1 cellular context compared by ENCODE assay signal in the genomic region with DNA sequence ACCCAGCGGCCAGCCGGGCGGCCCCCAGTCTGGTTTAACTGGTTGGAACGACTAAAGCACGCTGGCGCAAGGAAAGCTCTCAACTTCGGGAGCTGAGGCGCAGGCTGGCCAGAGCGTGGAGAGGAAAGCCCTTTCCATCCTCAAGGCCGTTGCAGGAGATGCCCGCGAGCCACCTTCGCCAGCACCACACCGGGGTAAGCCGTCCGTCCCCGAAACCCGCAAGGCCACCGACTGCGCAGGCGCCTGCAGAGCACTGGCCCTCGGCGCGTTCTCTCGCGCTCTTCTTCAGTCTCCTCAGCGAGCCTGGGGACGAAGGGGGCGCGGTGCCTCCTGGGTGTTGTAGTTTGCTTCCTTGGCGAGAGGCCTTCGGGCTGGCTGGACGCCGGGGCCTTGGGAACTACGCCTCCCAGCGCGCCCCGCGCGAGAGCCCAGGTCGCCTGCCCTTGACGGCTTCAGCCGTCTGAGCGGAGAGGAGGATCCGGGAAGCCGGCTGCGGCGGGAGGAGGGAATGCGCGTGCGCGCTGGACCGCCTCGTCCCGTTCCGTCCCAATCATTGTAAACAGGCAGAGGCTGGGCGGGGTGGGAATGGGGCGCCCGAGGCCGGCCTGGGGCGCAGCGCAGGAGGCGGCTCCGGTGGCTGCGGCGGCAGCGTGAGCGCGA.
A peak's percentile ranks its signal among the peaks of the same experiment; 100 is the strongest.
TF ChIP-seq lines count a peak whose summit lies in the region.

A gene (plus strand): TSS at position 531 of the 660 bp plus-strand sequence. CDS start 37,533 bp downstream, outside the sequence.

TF ChIP-seq in HEK293, 187 proteins besides CTCF, POLR2A, EP300 and RAD21 (continued from another document and continues in another):
- TF ChIP-seq, protein P1, sequence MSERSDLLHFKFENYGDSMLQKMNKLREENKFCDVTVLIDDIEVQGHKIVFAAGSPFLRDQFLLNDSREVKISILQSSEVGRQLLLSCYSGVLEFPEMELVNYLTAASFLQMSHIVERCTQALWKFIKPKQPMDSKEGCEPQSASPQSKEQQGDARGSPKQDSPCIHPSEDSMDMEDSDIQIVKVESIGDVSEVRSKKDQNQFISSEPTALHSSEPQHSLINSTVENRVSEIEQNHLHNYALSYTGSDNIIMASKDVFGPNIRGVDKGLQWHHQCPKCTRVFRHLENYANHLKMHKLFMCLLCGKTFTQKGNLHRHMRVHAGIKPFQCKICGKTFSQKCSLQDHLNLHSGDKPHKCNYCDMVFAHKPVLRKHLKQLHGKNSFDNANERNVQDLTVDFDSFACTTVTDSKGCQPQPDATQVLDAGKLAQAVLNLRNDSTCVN (tag by site-specific recombination; optimal IDR thresholded peaks at IDR 0.05): peak; percentile 89
- TF ChIP-seq, protein P2, sequence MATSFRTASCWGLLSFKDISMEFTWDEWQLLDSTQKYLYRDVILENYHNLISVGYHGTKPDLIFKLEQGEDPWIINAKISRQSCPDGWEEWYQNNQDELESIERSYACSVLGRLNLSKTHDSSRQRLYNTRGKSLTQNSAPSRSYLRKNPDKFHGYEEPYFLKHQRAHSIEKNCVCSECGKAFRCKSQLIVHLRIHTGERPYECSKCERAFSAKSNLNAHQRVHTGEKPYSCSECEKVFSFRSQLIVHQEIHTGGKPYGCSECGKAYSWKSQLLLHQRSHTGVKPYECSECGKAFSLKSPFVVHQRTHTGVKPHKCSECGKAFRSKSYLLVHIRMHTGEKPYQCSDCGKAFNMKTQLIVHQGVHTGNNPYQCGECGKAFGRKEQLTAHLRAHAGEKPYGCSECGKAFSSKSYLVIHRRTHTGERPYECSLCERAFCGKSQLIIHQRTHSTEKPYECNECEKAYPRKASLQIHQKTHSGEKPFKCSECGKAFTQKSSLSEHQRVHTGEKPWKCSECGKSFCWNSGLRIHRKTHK (tag by site-specific recombination; IDR thresholded peaks at IDR 0.05): no peak
- TF ChIP-seq ZNF571 (tag by site-specific recombination; IDR thresholded peaks at IDR 0.05): no peak
- TF ChIP-seq, protein P3, sequence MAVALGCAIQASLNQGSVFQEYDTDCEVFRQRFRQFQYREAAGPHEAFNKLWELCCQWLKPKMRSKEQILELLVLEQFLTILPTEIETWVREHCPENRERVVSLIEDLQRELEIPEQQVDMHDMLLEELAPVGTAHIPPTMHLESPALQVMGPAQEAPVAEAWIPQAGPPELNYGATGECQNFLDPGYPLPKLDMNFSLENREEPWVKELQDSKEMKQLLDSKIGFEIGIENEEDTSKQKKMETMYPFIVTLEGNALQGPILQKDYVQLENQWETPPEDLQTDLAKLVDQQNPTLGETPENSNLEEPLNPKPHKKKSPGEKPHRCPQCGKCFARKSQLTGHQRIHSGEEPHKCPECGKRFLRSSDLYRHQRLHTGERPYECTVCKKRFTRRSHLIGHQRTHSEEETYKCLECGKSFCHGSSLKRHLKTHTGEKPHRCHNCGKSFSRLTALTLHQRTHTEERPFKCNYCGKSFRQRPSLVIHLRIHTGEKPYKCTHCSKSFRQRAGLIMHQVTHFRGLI (tag by site-specific recombination; IDR thresholded peaks at IDR 0.05): no peak; the same call in 1 of the 2 replicates
- TF ChIP-seq ZBTB17 (tag by site-specific recombination; IDR thresholded peaks at IDR 0.05): peak; percentile 99
- TF ChIP-seq, protein P4, sequence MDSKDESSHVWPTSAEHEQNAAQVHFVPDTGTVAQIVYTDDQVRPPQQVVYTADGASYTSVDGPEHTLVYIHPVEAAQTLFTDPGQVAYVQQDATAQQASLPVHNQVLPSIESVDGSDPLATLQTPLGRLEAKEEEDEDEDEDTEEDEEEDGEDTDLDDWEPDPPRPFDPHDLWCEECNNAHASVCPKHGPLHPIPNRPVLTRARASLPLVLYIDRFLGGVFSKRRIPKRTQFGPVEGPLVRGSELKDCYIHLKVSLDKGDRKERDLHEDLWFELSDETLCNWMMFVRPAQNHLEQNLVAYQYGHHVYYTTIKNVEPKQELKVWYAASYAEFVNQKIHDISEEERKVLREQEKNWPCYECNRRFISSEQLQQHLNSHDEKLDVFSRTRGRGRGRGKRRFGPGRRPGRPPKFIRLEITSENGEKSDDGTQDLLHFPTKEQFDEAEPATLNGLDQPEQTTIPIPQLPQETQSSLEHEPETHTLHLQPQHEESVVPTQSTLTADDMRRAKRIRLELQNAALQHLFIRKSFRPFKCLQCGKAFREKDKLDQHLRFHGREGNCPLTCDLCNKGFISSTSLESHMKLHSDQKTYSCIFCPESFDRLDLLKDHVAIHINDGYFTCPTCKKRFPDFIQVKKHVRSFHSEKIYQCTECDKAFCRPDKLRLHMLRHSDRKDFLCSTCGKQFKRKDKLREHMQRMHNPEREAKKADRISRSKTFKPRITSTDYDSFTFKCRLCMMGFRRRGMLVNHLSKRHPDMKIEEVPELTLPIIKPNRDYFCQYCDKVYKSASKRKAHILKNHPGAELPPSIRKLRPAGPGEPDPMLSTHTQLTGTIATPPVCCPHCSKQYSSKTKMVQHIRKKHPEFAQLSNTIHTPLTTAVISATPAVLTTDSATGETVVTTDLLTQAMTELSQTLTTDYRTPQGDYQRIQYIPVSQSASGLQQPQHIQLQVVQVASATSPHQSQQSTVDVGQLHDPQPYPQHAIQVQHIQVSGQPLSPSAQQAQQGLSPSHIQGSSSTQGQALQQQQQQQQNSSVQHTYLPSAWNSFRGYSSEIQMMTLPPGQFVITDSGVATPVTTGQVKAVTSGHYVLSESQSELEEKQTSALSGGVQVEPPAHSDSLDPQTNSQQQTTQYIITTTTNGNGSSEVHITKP (tag by site-specific recombination; IDR thresholded peaks at IDR 0.05): peak; percentile 49; the same call in 1 of the 2 replicates
- TF ChIP-seq ZNF221 (tag by site-specific recombination; IDR thresholded peaks at IDR 0.05; ENCODE audit: borderline replicate concordance): no peak
- TF ChIP-seq, protein P5, sequence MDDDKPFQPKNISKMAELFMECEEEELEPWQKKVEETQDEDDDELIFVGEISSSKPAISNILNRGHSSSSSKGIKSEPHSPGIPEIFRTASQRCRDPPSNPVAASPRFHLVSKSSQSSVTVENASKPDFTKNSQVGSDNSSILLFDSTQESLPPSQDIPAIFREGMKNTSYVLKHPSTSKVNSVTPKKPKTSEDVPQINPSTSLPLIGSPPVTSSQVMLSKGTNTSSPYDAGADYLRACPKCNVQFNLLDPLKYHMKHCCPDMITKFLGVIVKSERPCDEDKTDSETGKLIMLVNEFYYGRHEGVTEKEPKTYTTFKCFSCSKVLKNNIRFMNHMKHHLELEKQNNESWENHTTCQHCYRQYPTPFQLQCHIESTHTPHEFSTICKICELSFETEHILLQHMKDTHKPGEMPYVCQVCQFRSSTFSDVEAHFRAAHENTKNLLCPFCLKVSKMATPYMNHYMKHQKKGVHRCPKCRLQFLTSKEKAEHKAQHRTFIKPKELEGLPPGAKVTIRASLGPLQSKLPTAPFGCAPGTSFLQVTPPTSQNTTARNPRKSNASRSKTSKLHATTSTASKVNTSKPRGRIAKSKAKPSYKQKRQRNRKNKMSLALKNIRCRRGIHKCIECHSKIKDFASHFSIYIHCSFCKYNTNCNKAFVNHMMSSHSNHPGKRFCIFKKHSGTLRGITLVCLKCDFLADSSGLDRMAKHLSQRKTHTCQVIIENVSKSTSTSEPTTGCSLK (tag by site-specific recombination; IDR thresholded peaks at IDR 0.05): no peak
- TF ChIP-seq ZBTB1 (tag by site-specific recombination; IDR thresholded peaks at IDR 0.05): no peak
- no peak for TF ChIP-seq ZNF433 (tag by site-specific recombination; IDR thresholded peaks at IDR 0.05; ENCODE audit: low read depth)
- TF ChIP-seq, protein P6, sequence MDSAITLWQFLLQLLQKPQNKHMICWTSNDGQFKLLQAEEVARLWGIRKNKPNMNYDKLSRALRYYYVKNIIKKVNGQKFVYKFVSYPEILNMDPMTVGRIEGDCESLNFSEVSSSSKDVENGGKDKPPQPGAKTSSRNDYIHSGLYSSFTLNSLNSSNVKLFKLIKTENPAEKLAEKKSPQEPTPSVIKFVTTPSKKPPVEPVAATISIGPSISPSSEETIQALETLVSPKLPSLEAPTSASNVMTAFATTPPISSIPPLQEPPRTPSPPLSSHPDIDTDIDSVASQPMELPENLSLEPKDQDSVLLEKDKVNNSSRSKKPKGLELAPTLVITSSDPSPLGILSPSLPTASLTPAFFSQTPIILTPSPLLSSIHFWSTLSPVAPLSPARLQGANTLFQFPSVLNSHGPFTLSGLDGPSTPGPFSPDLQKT (IDR thresholded peaks at IDR 0.05; ENCODE audit: borderline replicate concordance, low read depth, low read length): no peak
- no peak for TF ChIP-seq ZNF776 (tag by site-specific recombination; IDR thresholded peaks at IDR 0.05; ENCODE audit: borderline replicate concordance)
- TF ChIP-seq ZIC2 (tag by site-specific recombination; IDR thresholded peaks at IDR 0.05): peak; percentile 44
- peak; percentile 49 for TF ChIP-seq GLIS1 (tag by site-specific recombination; IDR thresholded peaks at IDR 0.05)
- TF ChIP-seq, protein P7, sequence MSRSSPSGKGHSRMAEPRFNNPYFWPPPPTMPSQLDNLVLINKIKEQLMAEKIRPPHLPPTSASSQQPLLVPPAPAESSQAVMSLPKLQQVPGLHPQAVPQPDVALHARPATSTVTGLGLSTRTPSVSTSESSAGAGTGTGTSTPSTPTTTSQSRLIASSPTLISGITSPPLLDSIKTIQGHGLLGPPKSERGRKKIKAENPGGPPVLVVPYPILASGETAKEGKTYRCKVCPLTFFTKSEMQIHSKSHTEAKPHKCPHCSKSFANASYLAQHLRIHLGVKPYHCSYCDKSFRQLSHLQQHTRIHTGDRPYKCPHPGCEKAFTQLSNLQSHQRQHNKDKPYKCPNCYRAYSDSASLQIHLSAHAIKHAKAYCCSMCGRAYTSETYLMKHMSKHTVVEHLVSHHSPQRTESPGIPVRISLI (tag by site-specific recombination; IDR thresholded peaks at IDR 0.05): no peak
- TF ChIP-seq SP3 (tag by site-specific recombination; IDR thresholded peaks at IDR 0.05): peak; percentile 88
- TF ChIP-seq, protein P8, sequence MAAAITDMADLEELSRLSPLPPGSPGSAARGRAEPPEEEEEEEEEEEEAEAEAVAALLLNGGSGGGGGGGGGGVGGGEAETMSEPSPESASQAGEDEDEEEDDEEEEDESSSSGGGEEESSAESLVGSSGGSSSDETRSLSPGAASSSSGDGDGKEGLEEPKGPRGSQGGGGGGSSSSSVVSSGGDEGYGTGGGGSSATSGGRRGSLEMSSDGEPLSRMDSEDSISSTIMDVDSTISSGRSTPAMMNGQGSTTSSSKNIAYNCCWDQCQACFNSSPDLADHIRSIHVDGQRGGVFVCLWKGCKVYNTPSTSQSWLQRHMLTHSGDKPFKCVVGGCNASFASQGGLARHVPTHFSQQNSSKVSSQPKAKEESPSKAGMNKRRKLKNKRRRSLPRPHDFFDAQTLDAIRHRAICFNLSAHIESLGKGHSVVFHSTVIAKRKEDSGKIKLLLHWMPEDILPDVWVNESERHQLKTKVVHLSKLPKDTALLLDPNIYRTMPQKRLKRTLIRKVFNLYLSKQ (tag by site-specific recombination; IDR thresholded peaks at IDR 0.05; ENCODE audit: borderline replicate concordance): no peak
- TF ChIP-seq, protein P9, sequence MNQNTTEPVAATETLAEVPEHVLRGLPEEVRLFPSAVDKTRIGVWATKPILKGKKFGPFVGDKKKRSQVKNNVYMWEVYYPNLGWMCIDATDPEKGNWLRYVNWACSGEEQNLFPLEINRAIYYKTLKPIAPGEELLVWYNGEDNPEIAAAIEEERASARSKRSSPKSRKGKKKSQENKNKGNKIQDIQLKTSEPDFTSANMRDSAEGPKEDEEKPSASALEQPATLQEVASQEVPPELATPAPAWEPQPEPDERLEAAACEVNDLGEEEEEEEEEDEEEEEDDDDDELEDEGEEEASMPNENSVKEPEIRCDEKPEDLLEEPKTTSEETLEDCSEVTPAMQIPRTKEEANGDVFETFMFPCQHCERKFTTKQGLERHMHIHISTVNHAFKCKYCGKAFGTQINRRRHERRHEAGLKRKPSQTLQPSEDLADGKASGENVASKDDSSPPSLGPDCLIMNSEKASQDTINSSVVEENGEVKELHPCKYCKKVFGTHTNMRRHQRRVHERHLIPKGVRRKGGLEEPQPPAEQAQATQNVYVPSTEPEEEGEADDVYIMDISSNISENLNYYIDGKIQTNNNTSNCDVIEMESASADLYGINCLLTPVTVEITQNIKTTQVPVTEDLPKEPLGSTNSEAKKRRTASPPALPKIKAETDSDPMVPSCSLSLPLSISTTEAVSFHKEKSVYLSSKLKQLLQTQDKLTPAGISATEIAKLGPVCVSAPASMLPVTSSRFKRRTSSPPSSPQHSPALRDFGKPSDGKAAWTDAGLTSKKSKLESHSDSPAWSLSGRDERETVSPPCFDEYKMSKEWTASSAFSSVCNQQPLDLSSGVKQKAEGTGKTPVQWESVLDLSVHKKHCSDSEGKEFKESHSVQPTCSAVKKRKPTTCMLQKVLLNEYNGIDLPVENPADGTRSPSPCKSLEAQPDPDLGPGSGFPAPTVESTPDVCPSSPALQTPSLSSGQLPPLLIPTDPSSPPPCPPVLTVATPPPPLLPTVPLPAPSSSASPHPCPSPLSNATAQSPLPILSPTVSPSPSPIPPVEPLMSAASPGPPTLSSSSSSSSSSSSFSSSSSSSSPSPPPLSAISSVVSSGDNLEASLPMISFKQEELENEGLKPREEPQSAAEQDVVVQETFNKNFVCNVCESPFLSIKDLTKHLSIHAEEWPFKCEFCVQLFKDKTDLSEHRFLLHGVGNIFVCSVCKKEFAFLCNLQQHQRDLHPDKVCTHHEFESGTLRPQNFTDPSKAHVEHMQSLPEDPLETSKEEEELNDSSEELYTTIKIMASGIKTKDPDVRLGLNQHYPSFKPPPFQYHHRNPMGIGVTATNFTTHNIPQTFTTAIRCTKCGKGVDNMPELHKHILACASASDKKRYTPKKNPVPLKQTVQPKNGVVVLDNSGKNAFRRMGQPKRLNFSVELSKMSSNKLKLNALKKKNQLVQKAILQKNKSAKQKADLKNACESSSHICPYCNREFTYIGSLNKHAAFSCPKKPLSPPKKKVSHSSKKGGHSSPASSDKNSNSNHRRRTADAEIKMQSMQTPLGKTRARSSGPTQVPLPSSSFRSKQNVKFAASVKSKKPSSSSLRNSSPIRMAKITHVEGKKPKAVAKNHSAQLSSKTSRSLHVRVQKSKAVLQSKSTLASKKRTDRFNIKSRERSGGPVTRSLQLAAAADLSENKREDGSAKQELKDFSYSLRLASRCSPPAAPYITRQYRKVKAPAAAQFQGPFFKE (tag by site-specific recombination; IDR thresholded peaks at IDR 0.05; ENCODE audit: borderline replicate concordance): no peak
- TF ChIP-seq ZNF777 (tag by site-specific recombination; IDR thresholded peaks at IDR 0.05; ENCODE audit: borderline replicate concordance): 0 out of 2 replicates have a peak, but pooled peaks have one; percentile 58
- no peak for TF ChIP-seq ZNF560 (tag by site-specific recombination; IDR thresholded peaks at IDR 0.05; ENCODE audit: borderline replicate concordance)
- TF ChIP-seq ZNF23 (tag by site-specific recombination; IDR thresholded peaks at IDR 0.05; ENCODE audit: borderline replicate concordance): no peak
- no peak for TF ChIP-seq ZNF266 (tag by site-specific recombination; IDR thresholded peaks at IDR 0.05; ENCODE audit: low read depth)
- TF ChIP-seq, protein P10, sequence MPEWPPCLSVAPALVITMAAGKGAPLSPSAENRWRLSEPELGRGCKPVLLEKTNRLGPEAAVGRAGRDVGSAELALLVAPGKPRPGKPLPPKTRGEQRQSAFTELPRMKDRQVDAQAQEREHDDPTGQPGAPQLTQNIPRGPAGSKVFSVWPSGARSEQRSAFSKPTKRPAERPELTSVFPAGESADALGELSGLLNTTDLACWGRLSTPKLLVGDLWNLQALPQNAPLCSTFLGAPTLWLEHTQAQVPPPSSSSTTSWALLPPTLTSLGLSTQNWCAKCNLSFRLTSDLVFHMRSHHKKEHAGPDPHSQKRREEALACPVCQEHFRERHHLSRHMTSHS (tag by site-specific recombination; IDR thresholded peaks at IDR 0.05): no peak
- TF ChIP-seq ZNF600 (tag by site-specific recombination; IDR thresholded peaks at IDR 0.05): peak; percentile 71
- no peak for TF ChIP-seq ZNF677 (tag by site-specific recombination; IDR thresholded peaks at IDR 0.05)
- no peak for TF ChIP-seq HOXD13 (CRISPR knock-in tag; IDR thresholded peaks at IDR 0.05; ENCODE audit: borderline replicate concordance)
- no peak for TF ChIP-seq KLF10 (tag by site-specific recombination; IDR thresholded peaks at IDR 0.05)
- TF ChIP-seq BCL11A (tag by site-specific recombination; IDR thresholded peaks at IDR 0.05; ENCODE audit: low read depth): no peak
- no peak for TF ChIP-seq ZNF768 (tag by site-specific recombination; IDR thresholded peaks at IDR 0.05)
- peak; percentile 68 for TF ChIP-seq ZEB2 (tag by site-specific recombination; IDR thresholded peaks at IDR 0.05)
